Comparison of ENCODE assay signal across 25 cellular contexts in the genomic region with DNA sequence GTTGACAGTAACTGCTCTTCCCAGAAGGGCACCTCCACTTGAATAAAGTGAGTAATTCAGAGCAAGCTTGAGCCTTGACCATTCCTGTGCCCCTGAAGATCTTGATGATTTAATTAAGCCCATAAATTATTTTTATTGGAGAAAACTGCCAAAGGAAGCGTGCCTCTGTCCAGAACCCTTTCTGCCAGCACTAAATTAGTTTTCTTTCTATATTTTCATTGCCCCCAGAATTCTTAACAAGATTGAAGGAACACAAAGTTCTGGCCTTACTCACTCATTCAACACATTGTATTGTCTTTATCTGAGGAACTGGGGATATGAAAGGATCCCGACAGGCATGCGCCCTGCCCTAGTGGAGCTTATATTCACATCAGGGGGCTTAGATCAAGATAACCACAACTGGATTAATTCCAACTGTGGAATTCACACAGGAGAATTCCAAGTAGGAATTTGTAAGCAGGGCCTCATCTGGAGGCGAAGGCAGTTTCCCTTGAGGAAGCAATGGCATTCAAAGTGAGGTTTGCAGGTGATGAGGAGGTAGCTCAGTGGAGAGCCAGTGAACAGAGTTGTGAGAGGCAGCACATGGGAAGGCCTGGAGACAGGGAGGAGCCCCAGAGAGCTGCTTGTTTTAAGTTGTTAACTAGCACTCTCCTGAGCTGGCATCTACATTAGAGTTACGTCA. TPM values are rescaled to one million over a fixed set of nuclear protein-coding genes. Genes with fewer than 3 reads are reported as not detected.
DNase-seq lines count a peak whose midpoint lies in the region; ATAC-seq, FAIRE-seq and TF ChIP-seq lines count a peak whose summit lies in the region.
"Had no signal": no experiment of that assay in that cellular context is flagged by ENCODE, and none has a peak within 500 bp of the region (broad histone marks: within the 10 kb centered on the region; RNA-seq: fewer than 3 reads in every experiment).

No MANE protein-coding gene starts in this region.

- no peak overlapping the region for H3K9ac ChIP-seq in HUES48 (ENCODE audit: low read depth, low read length)
- no peak overlapping the region for H3K9ac ChIP-seq in K562 (ENCODE audit: insufficient read depth in 1 of 2, low read depth in 2 of 2, low read length in 2 of 2)
- no peak overlapping the region for H3K9ac ChIP-seq in mesendoderm (ENCODE audit: low read length)
- H3K9ac ChIP-seq: KMS-11 had no signal

- no peaks in the 10 kb centered on the region for H3K9me1 ChIP-seq in K562 (ENCODE audit: control insufficient read depth, insufficient read depth, low read length)

- no peak overlapping the region for H2BK120ac ChIP-seq in mesendoderm (ENCODE audit: low read depth, low read length)

- no peaks in the 10 kb centered on the region for H3K9me3 ChIP-seq in HUES48 (ENCODE audit: control insufficient read depth, insufficient read depth, low read length)
- no peaks in the 10 kb centered on the region; the same call in 1 of the 2 replicates for H3K9me3 ChIP-seq in K562 (replicated peaks; ENCODE audit: control insufficient read depth, insufficient read depth, low read depth, low read length)
- no peaks in the 10 kb centered on the region for H3K9me3 ChIP-seq in upper lobe of right lung
- H3K9me3 ChIP-seq: colonic mucosa, testis had no signal

- POLR2A ChIA-PET in K562 (lab: Yijun Ruan, JAX): no interaction called here

- H3K18ac ChIP-seq in mesendoderm (ENCODE audit: low read length): no peak overlapping the region

- no peaks in the 10 kb centered on the region for H3K79me1 ChIP-seq in mesendoderm (ENCODE audit: low read length)

- H3K36me3 ChIP-seq in HUES48 (ENCODE audit: control insufficient read depth, insufficient read depth, low read length) (0 out of 2 replicates have a peak, but pooled peaks cover 4% of the 10 kb centered on the region), K562 (ENCODE audit: control insufficient read depth, insufficient read depth, low read length) (peaks cover 10% of the 10 kb centered on the region; the same call in 1 of the 3 replicates), mesendoderm (ENCODE audit: control insufficient read depth, insufficient read depth, low read length) (no peaks in the 10 kb centered on the region), upper lobe of right lung (peaks cover 30% of the 10 kb centered on the region)
- H3K36me3 ChIP-seq: colonic mucosa had no signal

- H2AK5ac ChIP-seq in mesendoderm (ENCODE audit: low read length): no peak overlapping the region

- BruUV-seq in K562 (replicated peaks; lab: Mats Ljungman, UMichigan): no TSS peak

- H3K23ac ChIP-seq in mesendoderm (ENCODE audit: low read length): no peak overlapping the region

- H3K4me3 ChIP-seq in HUES48 (ENCODE audit: low read depth, low read length): no peak overlapping the region
- no peak overlapping the region for H3K4me3 ChIP-seq in K562
- no peak overlapping the region for H3K4me3 ChIP-seq in mesendoderm (ENCODE audit: low read length)
- H3K4me3 ChIP-seq in upper lobe of right lung: no peak overlapping the region
- H3K4me3 ChIP-seq: colonic mucosa, testis had no signal

- in situ Hi-C loops in K562 (cut with MboI): no loop called here

- H3K4me1 ChIP-seq in HUES48 (ENCODE audit: control insufficient read depth, insufficient read depth, low read length) (no peaks in the 10 kb centered on the region), K562 (replicated peaks in 1 of 2; ENCODE audit: control insufficient read depth in 2 of 2, insufficient read depth in 2 of 2, low read length in 2 of 2) (peaks cover 0 to 7% of the 10 kb centered on the region in 2 experiments; a peak in 2 of 5 replicates), mesendoderm (ENCODE audit: control insufficient read depth, low read depth, low read length) (peaks cover 2% of the 10 kb centered on the region), upper lobe of right lung (no peaks in the 10 kb centered on the region)
- H3K4me1 ChIP-seq: colonic mucosa, testis had no signal

- no peak for DNase-seq in K562 (ENCODE audit: extremely low read depth in 1 of 4, low spot score in 3 of 4)
- DNase-seq in mesendoderm: peak; percentile 96
- DNase-seq in upper lobe of right lung: no peak
- no peak for DNase-seq in NCI-H82 treated with DMSO at 0.1 percent for 48 hours (lab: John Stamatoyannopoulos, UW; ENCODE audit: unreplicated experiment)
- no peak for DNase-seq in stimulated activated CD4-positive, alpha-beta T cell treated with anti-CD3 and anti-CD28 coated beads, Interleukin-2, amount 100 ng/mL, for 24 hours
- DNase-seq: activated B cell treated with CpG ODN at 0.5 μM for 24 hours; activated CD4-positive, alpha-beta T cell treated with anti-CD3 and anti-CD28 coated beads, Interleukin-2, amount 50 U/mL, for 48 hours; activated effector memory CD4-positive, alpha-beta T cell treated with Interleukin-2 at 50 U/mL for 16 hours; CD8-positive, alpha-beta memory T cell; colonic mucosa; DMS79 treated with DMSO at 0.1 percent for 48 hours; left cardiac atrium; midbrain; NCI-H1694 treated with DMSO at 0.1 percent for 48 hours; NCI-H2171 treated with DMSO at 0.1 percent for 48 hours; NCI-H526; stimulated activated CD4-positive, alpha-beta T cell treated with anti-CD3 and anti-CD28 coated beads, Interleukin-2, amount 100 ng/mL, for 48 hours; stimulated activated naive B cell treated with anti-CD40 and anti-IgM and Interleukin-4, amounts not matched to agents 10 μg/mL and 1 μg/mL and 100 μg/mL, for 72 hours; T-helper 9 cell; testis had no signal

- H4K8ac ChIP-seq in mesendoderm (ENCODE audit: low read depth, low read length): no peak overlapping the region

- no peak overlapping the region for H2BK15ac ChIP-seq in mesendoderm (replicated peaks; ENCODE audit: low read depth)

- no peak overlapping the region for H3K4ac ChIP-seq in mesendoderm (ENCODE audit: low read depth, low read length)

- TF ChIP-seq CTCF in K562 (IDR thresholded peaks at IDR 0.05 in 2 of 3, conservative IDR thresholded peaks at IDR 0.05 in 1 of 3; ENCODE audit: insufficient read depth in 2 of 3, low read depth in 1 of 3, low read length in 3 of 3) (no peak), upper lobe of right lung (IDR thresholded peaks at IDR 0.05) (no peak)

- CTCF ChIA-PET in K562 (lab: Yijun Ruan, JAX; ENCODE audit: low intra/inter-chr PET ratio): no interaction called here

- no peak overlapping the region for H3K4me2 ChIP-seq in K562 (ENCODE audit: insufficient read depth, low read length)
- no peak overlapping the region for H3K4me2 ChIP-seq in mesendoderm (ENCODE audit: low read length)
- H3K4me2 ChIP-seq: KMS-11 had no signal

- intact Hi-C loops in K562 (cut with micrococcal nuclease): no loop called here
- intact Hi-C loops in upper lobe of right lung (cut with DNase I): no loop called here

- ATAC-seq in K562: peak; percentile 48; the same call in 1 of the 3 replicates
- peak; percentile 95 for ATAC-seq in upper lobe of right lung
- no peak for ATAC-seq in HG03520 (IDR thresholded peaks at IDR 0.05; ENCODE audit: unreplicated experiment)
- ATAC-seq: left cardiac atrium; stimulated activated naive B cell treated with anti-CD40 and anti-IgM and Interleukin-4, amounts not matched to agents 10 μg/mL and 1 μg/mL and 100 μg/mL, for 72 hours had no signal

- FAIRE-seq in K562 (lab: Jason Lieb, UNC): no peak
- FAIRE-seq: GM19239 had no signal

- H4K20me1 ChIP-seq in K562 (replicated peaks; ENCODE audit: control insufficient read depth, insufficient read depth, low read length): no peaks in the 10 kb centered on the region

- H3K79me2 ChIP-seq in K562 (ENCODE audit: control insufficient read depth, insufficient read depth, low read length) (no peaks in the 10 kb centered on the region), mesendoderm (ENCODE audit: control insufficient read depth, insufficient read depth, low read length) (no peaks in the 10 kb centered on the region)

- no peak for TF ChIP-seq RAD21 in K562 (CRISPR knock-in tag; conservative IDR thresholded peaks at IDR 0.05 in 1 of 2, IDR thresholded peaks at IDR 0.05 in 1 of 2)

- H4K5ac ChIP-seq in mesendoderm (ENCODE audit: low read length): no peak overlapping the region

- peak overlapping the region; percentile 48 for H2BK5ac ChIP-seq in mesendoderm (ENCODE audit: low read length)

- H3K56ac ChIP-seq in mesendoderm (ENCODE audit: low read length): no peak overlapping the region

- no peak overlapping the region for H2AFZ ChIP-seq in K562 (ENCODE audit: low read depth, low read length)

- H3K27me3 ChIP-seq in HUES48 (ENCODE audit: control insufficient read depth, insufficient read depth, low read length) (no peaks in the 10 kb centered on the region), K562 (ENCODE audit: control insufficient read depth in 2 of 2, insufficient read depth in 2 of 2, low read length in 2 of 2) (no peaks in the 10 kb centered on the region; a peak in 1 of 5 replicates), mesendoderm (ENCODE audit: insufficient read depth, low read length, poor library complexity) (no peaks in the 10 kb centered on the region), upper lobe of right lung (no peaks in the 10 kb centered on the region)
- H3K27me3 ChIP-seq: colonic mucosa, testis had no signal

- no peak for TF ChIP-seq POLR2A in K562 (conservative IDR thresholded peaks at IDR 0.05)

- H3K27ac ChIP-seq in HUES48 (ENCODE audit: low read depth, low read length) (peak overlapping the region; percentile 46), K562 (ENCODE audit: extremely low read depth, low read depth, low read length) (no peak overlapping the region), mesendoderm (ENCODE audit: low read depth, low read length) (peak overlapping the region; percentile 88), upper lobe of right lung (no peak overlapping the region)
- H3K27ac ChIP-seq: colonic mucosa, KMS-11, RWPE1, testis had no signal

- no peak for TF ChIP-seq EP300 in K562 (IDR thresholded peaks at IDR 0.05; ENCODE audit: low read length)

- WGBS in K562 (ENCODE audit: insufficient coverage, low coverage, missing lambda C conversion rate): 82% methylated on average over 5 of the region's 5 CpGs
- WGBS in mesendoderm (ENCODE audit: extremely low coverage, insufficient coverage, low lambda C conversion rate): no CpG with 5 or more reads among the region's 5 CpGs

RNA-seq across cellular contexts. Expression of gene PTRHD1, which starts 21.1 kb away (rescaled TPM):
- total RNA-seq in K562 (2011; cell fraction: chromatin; rRNA removed; ENCODE audit: low replicate concordance): 4.5 and 5.4 TPM in 2 replicates
- 10.2 and 10.3 TPM in 2 replicates for total RNA-seq in K562 (2011; cell fraction: nucleolus; rRNA removed)
- total RNA-seq in K562 (2011; cell fraction: nucleoplasm; rRNA removed): 10.8 and 23.1 TPM in 2 replicates
- total RNA-seq in K562 (2014; rRNA removed) (60.9 and 67.5 TPM in 2 replicates), K562 (2014; rRNA removed; fragmentation: Illumina TruSeq; extraction: Trizol) (42.6 and 47.1 TPM in 2 replicates), K562 (2015; rRNA removed; fragmentation: Illumina TruSeq; extraction: Trizol) (26.7 and 43.8 TPM in 2 replicates), K562 (2021) (48.9 and 51.4 TPM in 2 replicates), upper lobe of right lung (30.7 TPM)
- polyA plus RNA-seq in K562 (2011; rRNA removed) (82.7 and 83.2 TPM in 2 replicates), K562 (2014; fragmentation: Illumina TruSeq; extraction: Trizol) (15.8 and 31.7 TPM in 2 replicates), K562 (2014; fragmentation: Nextera tagmentation; extraction: Ambion mirVana) (10 to 100 TPM; 32.9 to 46.6 TPM), K562 (2014; rRNA removed) (61.1 and 71.1 TPM in 2 replicates)
- polyA plus RNA-seq in K562 (2011; cell fraction: cytosol; rRNA removed): 76.4 and 103 TPM in 2 replicates
- polyA plus RNA-seq in K562 (2011; cell fraction: nucleus; rRNA removed): 23.4 and 40.4 TPM in 2 replicates
- polyA plus RNA-seq in K562 (2012): 47.2 and 87.1 TPM in 2 replicates
- 8.6 and 11.1 TPM in 2 replicates for polyA minus RNA-seq in K562 (2011; rRNA and poly(A)+ RNA removed)
- polyA minus RNA-seq in K562 (2011; cell fraction: cytosol; rRNA and poly(A)+ RNA removed): 7.8 and 12.2 TPM in 2 replicates
- 4.7 and 7.3 TPM in 2 replicates for polyA minus RNA-seq in K562 (2011; cell fraction: nucleus; rRNA and poly(A)+ RNA removed)
- polyA plus RNA-seq in mesendoderm (2013, experiment 1 of 2): 91.1 TPM
- 89.8 TPM for polyA plus RNA-seq in mesendoderm (2013, experiment 2 of 2)

RNA-seq across cellular contexts. Expression of gene CENPO, which starts 21.2 kb away (rescaled TPM):
- 153 and 177 TPM in 2 replicates for total RNA-seq in K562 (2011; cell fraction: chromatin; rRNA removed; ENCODE audit: low replicate concordance)
- 96.4 and 101 TPM in 2 replicates for total RNA-seq in K562 (2011; cell fraction: nucleolus; rRNA removed)
- 140 and 180 TPM in 2 replicates for total RNA-seq in K562 (2011; cell fraction: nucleoplasm; rRNA removed)
- 35.4 and 36.1 TPM in 2 replicates for total RNA-seq in K562 (2014; rRNA removed)
- 33.6 and 37.3 TPM in 2 replicates for total RNA-seq in K562 (2014; rRNA removed; fragmentation: Illumina TruSeq; extraction: Trizol)
- total RNA-seq in K562 (2015; rRNA removed; fragmentation: Illumina TruSeq; extraction: Trizol): 38.9 and 41.1 TPM in 2 replicates
- total RNA-seq in K562 (2021): 39.9 and 46.2 TPM in 2 replicates
- polyA plus RNA-seq in K562 (2011; rRNA removed): 59.4 and 63.0 TPM in 2 replicates
- 36.2 and 39.3 TPM in 2 replicates for polyA plus RNA-seq in K562 (2011; cell fraction: cytosol; rRNA removed)
- polyA plus RNA-seq in K562 (2011; cell fraction: nucleus; rRNA removed): 103 and 125 TPM in 2 replicates
- 35.5 and 43.1 TPM in 2 replicates for polyA plus RNA-seq in K562 (2012)
- polyA plus RNA-seq in K562 (2014; fragmentation: Illumina TruSeq; extraction: Trizol): 44.9 and 49.8 TPM in 2 replicates
- 10 to 100 TPM; 30.6 to 38.9 TPM for polyA plus RNA-seq in K562 (2014; fragmentation: Nextera tagmentation; extraction: Ambion mirVana)
- 35.5 and 49.5 TPM in 2 replicates for polyA plus RNA-seq in K562 (2014; rRNA removed)
- 65.4 and 67.6 TPM in 2 replicates for polyA minus RNA-seq in K562 (2011; rRNA and poly(A)+ RNA removed)
- 22.3 and 36.6 TPM in 2 replicates for polyA minus RNA-seq in K562 (2011; cell fraction: cytosol; rRNA and poly(A)+ RNA removed)
- 46.7 and 67.0 TPM in 2 replicates for polyA minus RNA-seq in K562 (2011; cell fraction: nucleus; rRNA and poly(A)+ RNA removed)
- 36.1 TPM for polyA plus RNA-seq in mesendoderm (2013, experiment 1 of 2)
- 36.9 TPM for polyA plus RNA-seq in mesendoderm (2013, experiment 2 of 2)
- 6.5 TPM for total RNA-seq in upper lobe of right lung

Comparison
In these comparisons a context has a peak if more than half of its experiments do, and no peak if none do; other contexts are left out.
1. H3K27ac ChIP-seq: peak in HUES48 (single experiment) and mesendoderm (single experiment); none in K562 (single experiment) and upper lobe of right lung (single experiment).